ENCODE assay signal across 16 cellular contexts in genomic region chr17:7893226-7893880, GRCh38.
"Had no signal": no experiment of that assay in that cellular context is flagged by ENCODE, and none has a peak within 500 bp of the region (broad histone marks: within the 10 kb centered on the region; RNA-seq: fewer than 3 reads in every experiment).

No MANE protein-coding gene starts in this region.

- DNase-seq: activated CD4-positive, alpha-beta memory T cell treated with anti-CD3 and anti-CD28 coated beads, Interleukin-2, amount 10 ng/mL, durations not matched to agents 7 days and 5 days; activated CD4-positive, alpha-beta T cell treated with anti-CD3 and anti-CD28 coated beads for 4 hours; activated gamma-delta T cell treated with Interleukin-2 at 50 U/mL for 16 hours; amniotic stem cell; central memory CD4-positive, alpha-beta T cell; colonic mucosa; foreskin keratinocyte; mesenchymal stem cell; nephron progenitor cell; occipital lobe; stimulated activated CD4-positive, alpha-beta T cell treated with anti-CD3 and anti-CD28 coated beads, Interleukin-15, amount 100 ng/mL, for 24 hours; stimulated activated CD4-positive, alpha-beta T cell treated with anti-CD3 and anti-CD28 coated beads, Interleukin-4, amount 100 ng/mL, for 1 hour; stimulated activated naive CD4-positive, alpha-beta T cell; T-helper 17 cell had no signal

- H3K27ac Mint-ChIP-seq: activated CD4-positive, alpha-beta memory T cell treated with anti-CD3 and anti-CD28 coated beads, Interleukin-2, amount 10 ng/mL, durations not matched to agents 7 days and 5 days; nephron progenitor cell; type B pancreatic cell; WTC11 had no signal

- ATAC-seq: foreskin keratinocyte, T-helper 17 cell, WTC11 had no signal

- H3K9me3 Mint-ChIP-seq: activated CD4-positive, alpha-beta memory T cell treated with anti-CD3 and anti-CD28 coated beads, Interleukin-2, amount 10 ng/mL, durations not matched to agents 7 days and 5 days; nephron progenitor cell; type B pancreatic cell; WTC11 had no signal
